11 cellular contexts compared by ENCODE assay signal in the genomic region with DNA sequence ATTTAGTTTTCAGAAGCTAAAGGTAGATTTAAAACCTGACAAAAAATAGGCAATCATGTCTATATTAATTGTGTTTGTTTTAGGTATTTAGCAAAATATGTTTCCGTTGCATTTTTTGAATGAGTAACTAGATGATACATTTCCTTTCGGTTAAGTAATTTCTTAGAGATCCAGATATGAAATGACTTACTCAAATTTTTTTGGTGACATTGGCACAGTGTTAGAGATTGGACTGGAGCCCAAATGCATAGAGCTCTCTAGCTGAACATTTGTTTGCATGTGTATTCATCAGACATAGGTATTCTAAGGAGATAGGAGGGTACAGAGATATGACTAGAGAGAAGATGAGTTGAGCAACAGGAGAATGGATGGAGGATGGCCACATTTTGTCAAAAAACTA. TPM values are rescaled to one million over a fixed set of nuclear protein-coding genes. Genes with fewer than 3 reads are reported as not detected.
DNase-seq lines count a peak whose midpoint lies in the region; ATAC-seq, FAIRE-seq and TF ChIP-seq lines count a peak whose summit lies in the region.
"Had no signal": no experiment of that assay in that cellular context is flagged by ENCODE, and none has a peak within 500 bp of the region (broad histone marks: within the 10 kb centered on the region; RNA-seq: fewer than 3 reads in every experiment).

No MANE protein-coding gene starts in this region.

- H3K4me1 ChIP-seq in iPS-20b (ENCODE audit: insufficient read depth, low read length): peaks cover 30% of the 10 kb centered on the region
- peaks cover 16% of the 10 kb centered on the region for H3K4me1 ChIP-seq in foreskin keratinocyte
- peaks cover 2 to 60% (median 18%) of the 10 kb centered on the region in 12 donors for H3K4me1 ChIP-seq in heart left ventricle

- H3K27me3 Mint-ChIP-seq in CD4-positive, alpha-beta T cell: peaks cover 8% of the 10 kb centered on the region
- peaks cover 8% of the 10 kb centered on the region for H3K27me3 Mint-ChIP-seq in activated CD8-positive, alpha-beta T cell treated with anti-CD3 and anti-CD28 coated beads for 36 hours

- no peaks in the 10 kb centered on the region for H3K9me3 ChIP-seq in CD4-positive, alpha-beta T cell (ENCODE audit: control insufficient read depth, low read length)
- H3K9me3 ChIP-seq in iPS-20b (ENCODE audit: insufficient read depth, low read depth, low read length): no peaks in the 10 kb centered on the region
- no peaks in the 10 kb centered on the region for H3K9me3 ChIP-seq in heart left ventricle

- H3K9ac ChIP-seq in iPS-20b (ENCODE audit: low read depth, low read length): peak overlapping the region; percentile 96; the same call in 1 of the 2 replicates

- DNase-seq in CD4-positive, alpha-beta T cell: no peak
- DNase-seq in HCEC 1CT (peak; percentile 67), DMS153 treated with DMSO at 0.1 percent for 48 hours (lab: John Stamatoyannopoulos, UW; ENCODE audit: unreplicated experiment) (no peak), foreskin keratinocyte (no peak), HTR-8/SVneo (ENCODE audit: insufficient read length, low spot score) (no peak), heart left ventricle (no peak)
- no peak for DNase-seq in activated CD8-positive, alpha-beta T cell treated with anti-CD3 and anti-CD28 coated beads for 36 hours
- DNase-seq: amniotic stem cell had no signal

- CTCF ChIA-PET in CD4-positive, alpha-beta T cell (lab: Charles Lee): interaction anchor here (0.8 to 1.4 kb wide), 2 partner anchors 85 to 1563 kb away, joined by 3 to 4 read pairs; no protein-coding TSS in a partner anchor
- CTCF ChIA-PET in activated CD8-positive, alpha-beta T cell treated with anti-CD3 and anti-CD28 coated beads for 36 hours (lab: Charles Lee): interaction anchor here (0.8 kb wide), 1 partner anchor 11 kb away, joined by 3 read pairs; no protein-coding TSS in a partner anchor

- WGBS in heart left ventricle, 4 donors: 94 to 97% (median 96%) methylated on average over 2 of the region's 2 CpGs

- H3K4me1 Mint-ChIP-seq in CD4-positive, alpha-beta T cell (ENCODE audit: low read depth): peaks cover 82% of the 10 kb centered on the region
- peaks cover 71% of the 10 kb centered on the region for H3K4me1 Mint-ChIP-seq in activated CD8-positive, alpha-beta T cell treated with anti-CD3 and anti-CD28 coated beads for 36 hours (ENCODE audit: low read depth)

- H3K4me3 ChIP-seq in iPS-20b (ENCODE audit: low read length) (peak overlapping the region; percentile 87), heart left ventricle (peak overlapping the region in 1 of 12 donors; percentile 83)

- TF ChIP-seq CTCF in CD4-positive, alpha-beta T cell (IDR thresholded peaks at IDR 0.05): no peak
- TF ChIP-seq CTCF in activated CD8-positive, alpha-beta T cell treated with anti-CD3 and anti-CD28 coated beads for 36 hours (IDR thresholded peaks at IDR 0.05): no peak
- TF ChIP-seq CTCF in foreskin keratinocyte (conservative IDR thresholded peaks at IDR 0.05) (no peak), heart left ventricle (IDR thresholded peaks at IDR 0.05) (no peak)

- no peak for FAIRE-seq in HTR-8/SVneo (lab: Jason Lieb, UNC)

- peaks cover 71% of the 10 kb centered on the region for H3K36me3 Mint-ChIP-seq in CD4-positive, alpha-beta T cell (ENCODE audit: low read depth)
- H3K36me3 Mint-ChIP-seq in activated CD8-positive, alpha-beta T cell treated with anti-CD3 and anti-CD28 coated beads for 36 hours (ENCODE audit: low read depth): peaks cover 61% of the 10 kb centered on the region

- peak overlapping the region; percentile 100 for H3K4me3 Mint-ChIP-seq in CD4-positive, alpha-beta T cell
- peak overlapping the region; percentile 93 for H3K4me3 Mint-ChIP-seq in activated CD8-positive, alpha-beta T cell treated with anti-CD3 and anti-CD28 coated beads for 36 hours

- H3K27me3 ChIP-seq in CD4-positive, alpha-beta T cell (ENCODE audit: control insufficient read depth, insufficient read depth, low read length): peaks cover 6% of the 10 kb centered on the region
- H3K27me3 ChIP-seq in iPS-20b (ENCODE audit: insufficient read depth, low read length): peaks cover 27% of the 10 kb centered on the region
- peaks cover 23% of the 10 kb centered on the region for H3K27me3 ChIP-seq in foreskin keratinocyte
- peaks cover 10 to 26% (median 22%) of the 10 kb centered on the region in 9 donors for H3K27me3 ChIP-seq in heart left ventricle

- POLR2A ChIA-PET in CD4-positive, alpha-beta T cell (lab: Charles Lee): interaction anchor here (1.0 to 4.6 kb wide), 3 partner anchors 10 to 85 kb away, joined by 3 to 80 read pairs (median 3); no protein-coding TSS in a partner anchor
- POLR2A ChIA-PET in activated CD8-positive, alpha-beta T cell treated with anti-CD3 and anti-CD28 coated beads for 36 hours (lab: Charles Lee): interaction anchor here (0.6 to 1.4 kb wide), 2 partner anchors 11 to 1374 kb away, joined by 3 read pairs; no protein-coding TSS in a partner anchor

- no peaks in the 10 kb centered on the region for H3K9me3 Mint-ChIP-seq in CD4-positive, alpha-beta T cell
- peaks cover 1% of the 10 kb centered on the region for H3K9me3 Mint-ChIP-seq in activated CD8-positive, alpha-beta T cell treated with anti-CD3 and anti-CD28 coated beads for 36 hours

- no peak overlapping the region for H3K27ac ChIP-seq in CD4-positive, alpha-beta T cell (ENCODE audit: low read depth, low read length)
- H3K27ac ChIP-seq in iPS-20b (ENCODE audit: low read length) (no peak overlapping the region), foreskin keratinocyte (no peak overlapping the region), heart left ventricle (no peak overlapping the region)

- no peak for TF ChIP-seq POLR2A in heart left ventricle (IDR thresholded peaks at IDR 0.05)

- intact Hi-C loops in CD4-positive, alpha-beta T cell (cut with DNase I, micrococcal nuclease): loop anchor here in 1 of 2 experiments (5.0 to 10.0 kb wide), 4 partner anchors 86 to 1759 kb away; partner anchors contain the start of genes EEF1AKMT2 and OAT
- intact Hi-C loops in activated CD8-positive, alpha-beta T cell treated with anti-CD3 and anti-CD28 coated beads for 36 hours (cut with micrococcal nuclease): loop anchor here (10.0 kb wide), 1 partner anchor 781 kb away; the partner anchor contains the start of gene PLEKHA1
- intact Hi-C loops in heart left ventricle (cut with DNase I): loop anchor here in 5 of 10 donors (5.0 to 10.0 kb wide), 3 partner anchors 149 to 204 kb away; partner anchors contain the start of genes ACADSB (in 4 of the 5), IKZF5 (in 4 of the 5) and C10orf88 (in 1 of the 5)

- ATAC-seq in CD4-positive, alpha-beta T cell (ENCODE audit: poor library complexity): no peak
- ATAC-seq in activated CD8-positive, alpha-beta T cell treated with anti-CD3 and anti-CD28 coated beads for 36 hours: no peak
- ATAC-seq in foreskin keratinocyte: no peak
- ATAC-seq in heart left ventricle: no peak

- peak overlapping the region; percentile 97 for H3K27ac Mint-ChIP-seq in CD4-positive, alpha-beta T cell
- peak overlapping the region; percentile 69 for H3K27ac Mint-ChIP-seq in activated CD8-positive, alpha-beta T cell treated with anti-CD3 and anti-CD28 coated beads for 36 hours

- H3K36me3 ChIP-seq in iPS-20b (ENCODE audit: insufficient read depth, low read depth, low read length): peaks cover 62% of the 10 kb centered on the region
- H3K36me3 ChIP-seq in heart left ventricle: peaks cover 0 to 53% (median 44%) of the 10 kb centered on the region in 9 donors

RNA-seq across cellular contexts. Expression of gene BUB3, which starts 1.9 kb away (rescaled TPM):
- 100 to 1,000 TPM; 167 to 178 TPM for total RNA-seq in CD4-positive, alpha-beta T cell
- total RNA-seq in activated CD8-positive, alpha-beta T cell treated with anti-CD3 and anti-CD28 coated beads for 36 hours: 100 to 1,000 TPM; 256 to 273 TPM
- total RNA-seq in foreskin keratinocyte (158 and 174 TPM in 2 replicates), heart left ventricle (10 to 100 TPM; 23.8 to 47.5 (median 38.7) TPM)
- polyA plus RNA-seq in foreskin keratinocyte (89.1 and 111 TPM in 2 replicates), heart left ventricle (10 to 100 TPM; 15.1 to 62.4 TPM)

RNA-seq across cellular contexts. Expression of gene HMX2, which starts 8.2 kb away (rescaled TPM):
- not detected for total RNA-seq in CD4-positive, alpha-beta T cell
- total RNA-seq in activated CD8-positive, alpha-beta T cell treated with anti-CD3 and anti-CD28 coated beads for 36 hours: under 1 TPM; 0.43 to 0.90 TPM
- total RNA-seq in foreskin keratinocyte (not detected in 2 replicates), heart left ventricle (not detected)
- polyA plus RNA-seq in foreskin keratinocyte (not detected in 2 replicates), heart left ventricle (not detected)
- total RNA-seq: myocyte; T-helper 1 cell treated with Interleukin-12 subunit alpha and Interleukin-12 subunit beta and Interleukin-4 antibody, amounts not matched to agents 30 ng/mL and 1 ng/mL, for 36 hours had no signal

RNA-seq across cellular contexts. Expression of gene HMX3, which starts 20.3 kb away (rescaled TPM):
- under 1 TPM in 1 of 2 experiments, not detected in 1; 0.34 TPM for total RNA-seq in CD4-positive, alpha-beta T cell
- under 1 TPM; 0.45 to 0.69 TPM for total RNA-seq in activated CD8-positive, alpha-beta T cell treated with anti-CD3 and anti-CD28 coated beads for 36 hours
- total RNA-seq in foreskin keratinocyte (not detected in 2 replicates), heart left ventricle (under 1 TPM in 1 of 9 donors, not detected in 8; 0.27 TPM)
- polyA plus RNA-seq in foreskin keratinocyte (not detected in 2 replicates), heart left ventricle (not detected)
- total RNA-seq: myocyte; T-helper 1 cell treated with Interleukin-12 subunit alpha and Interleukin-12 subunit beta and Interleukin-4 antibody, amounts not matched to agents 30 ng/mL and 1 ng/mL, for 36 hours had no signal
